ENCODE assay signal across 8 cellular contexts in the genomic region with DNA sequence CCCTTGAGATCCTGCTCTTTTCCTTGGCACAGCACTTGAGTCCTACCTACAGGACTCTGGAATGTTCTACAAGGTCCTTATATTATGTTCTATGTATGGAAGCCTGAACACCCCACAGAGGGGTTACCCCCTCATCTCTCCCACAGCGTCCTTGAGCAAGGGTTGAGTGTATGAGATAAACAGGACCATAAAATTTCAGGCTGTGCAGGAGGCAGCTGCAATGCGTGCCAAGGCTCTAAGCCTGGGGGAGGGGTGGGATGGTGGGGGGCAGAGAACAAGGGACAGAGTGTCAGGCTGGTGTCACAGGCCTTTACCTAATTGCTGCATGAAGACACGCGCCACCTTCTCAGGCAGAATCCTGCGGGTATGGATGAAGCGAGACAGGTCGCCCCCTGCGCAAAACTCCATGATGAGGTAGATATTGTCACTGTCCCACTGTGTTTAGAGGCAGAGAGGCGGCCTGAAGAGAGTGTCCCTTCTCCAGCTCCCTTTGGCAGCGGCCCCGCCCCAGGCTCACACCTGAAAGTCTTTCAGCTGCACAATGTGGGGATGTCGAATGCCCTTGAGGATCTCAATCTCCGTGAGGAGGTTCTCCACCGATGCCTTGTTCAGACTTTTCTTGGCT. TPM values are rescaled to one million over a fixed set of nuclear protein-coding genes. Genes with fewer than 3 reads are reported as not detected.
A peak's percentile ranks its signal among the peaks of the same experiment; 100 is the strongest.
DNase-seq lines count a peak whose midpoint lies in the region; ATAC-seq, FAIRE-seq and TF ChIP-seq lines count a peak whose summit lies in the region.

No MANE protein-coding gene starts in this region.

- H3K4me3 ChIP-seq in heart right ventricle (peak overlapping the region in 9 of 10 donors; percentile 77 to 98 (median 88)), K562 (peak overlapping the region; percentile 99), urinary bladder (ENCODE audit: low read depth, low read length) (peak overlapping the region; percentile 67)

- CTCF ChIA-PET in K562 (lab: Yijun Ruan, JAX; ENCODE audit: low intra/inter-chr PET ratio), result no interaction called here

- H3K27ac ChIP-seq in heart right ventricle, result peak overlapping the region in 7 of 10 donors; percentile 71 to 97 (median 89)
- no peak overlapping the region for H3K27ac ChIP-seq in K562 (ENCODE audit: extremely low read depth, low read depth, low read length)
- no peak overlapping the region for H3K27ac ChIP-seq in urinary bladder (ENCODE audit: low read depth)

- H3K9me3 Mint-ChIP-seq in memory B cell, result no peaks in the 10 kb centered on the region

- no peaks in the 10 kb centered on the region for H3K27me3 ChIP-seq in heart right ventricle
- H3K27me3 ChIP-seq in K562 (ENCODE audit: control insufficient read depth in 2 of 2, insufficient read depth in 2 of 2, low read length in 2 of 2), result no peaks in the 10 kb centered on the region

- peaks cover 8% of the 10 kb centered on the region for H3K9me1 ChIP-seq in K562 (ENCODE audit: control insufficient read depth, insufficient read depth, low read length)

- H4K20me1 ChIP-seq in K562 (replicated peaks; ENCODE audit: control insufficient read depth, insufficient read depth, low read length), result peaks cover 4% of the 10 kb centered on the region; the same call in 1 of the 2 replicates

- H3K4me3 Mint-ChIP-seq in memory B cell, result peak overlapping the region; percentile 91

- H3K36me3 Mint-ChIP-seq in memory B cell, result no peaks in the 10 kb centered on the region

- DNase-seq in heart right ventricle (no peak), left cardiac atrium (no peak), K562 (ENCODE audit: extremely low read depth in 1 of 4, low spot score in 3 of 4) (no peak), memory B cell (ENCODE audit: low spot score in 2 of 2) (no peak), SKM-1 (lab: John Stamatoyannopoulos, UW; ENCODE audit: unreplicated experiment) (no peak), NCI-H1417 treated with DMSO at 0.1 percent for 48 hours (lab: John Stamatoyannopoulos, UW) (no peak), DMS79 treated with DMSO at 0.1 percent for 48 hours (lab: John Stamatoyannopoulos, UW) (no peak)

- H3K27me3 Mint-ChIP-seq in memory B cell, result no peaks in the 10 kb centered on the region

- peaks cover 5 to 26% (median 22%) of the 10 kb centered on the region in 9 donors for H3K4me1 ChIP-seq in heart right ventricle
- H3K4me1 ChIP-seq in K562 (replicated peaks in 1 of 2; ENCODE audit: control insufficient read depth in 2 of 2, insufficient read depth in 2 of 2, low read length in 2 of 2), result peaks cover 19 to 62% of the 10 kb centered on the region in 2 experiments; a peak in 4 of 5 replicates
- H3K4me1 ChIP-seq in urinary bladder (ENCODE audit: insufficient read depth), result no peaks in the 10 kb centered on the region

- H3K9me3 ChIP-seq in heart right ventricle (no peaks in the 10 kb centered on the region), K562 (replicated peaks; ENCODE audit: control insufficient read depth, insufficient read depth, low read depth, low read length) (no peaks in the 10 kb centered on the region)

- no peak for TF ChIP-seq POLR2A in K562 (conservative IDR thresholded peaks at IDR 0.05)

- peaks cover 14% of the 10 kb centered on the region; the same call in 2 of the 3 replicates for H3K79me2 ChIP-seq in K562 (ENCODE audit: control insufficient read depth, insufficient read depth, low read length)

- TF ChIP-seq RAD21 in K562 (CRISPR knock-in tag; conservative IDR thresholded peaks at IDR 0.05 in 1 of 2, IDR thresholded peaks at IDR 0.05 in 1 of 2), result no peak

- H3K4me2 ChIP-seq in K562 (ENCODE audit: insufficient read depth, low read length), result peak overlapping the region; percentile 99

- POLR2A ChIA-PET in K562 (lab: Yijun Ruan, JAX), result interaction anchor here (0.6 to 1.5 kb wide), 3 partner anchors 16 to 378 kb away, joined by 3 to 5 read pairs (median 3); a partner anchor contains a TSS

- intact Hi-C loops in heart right ventricle (cut with DNase I) (loop anchor here in 9 of 10 donors (2.0 to 10.0 kb wide), 7 partner anchors 53 to 95 kb away; a partner anchor contains a TSS), left cardiac atrium (cut with DNase I) (loop anchor here in 1 of 2 donors (5.0 kb wide), 1 partner anchor 65 kb away; a partner anchor contains a TSS), K562 (cut with micrococcal nuclease) (loop anchor here (5.0 kb wide), 3 partner anchors 50 to 145 kb away; a partner anchor contains a TSS)

- H3K36me3 ChIP-seq in heart right ventricle (peaks cover 0 to 68% (median 14%) of the 10 kb centered on the region in 9 donors), K562 (ENCODE audit: control insufficient read depth, insufficient read depth, low read length) (peaks cover 55% of the 10 kb centered on the region; the same call in 2 of the 3 replicates), urinary bladder (ENCODE audit: insufficient read depth) (peaks cover 7% of the 10 kb centered on the region)

- WGBS in heart right ventricle, 2 donors, result 88 to 90% methylated on average over 14 of the region's 14 CpGs
- 64% methylated on average over 14 of the region's 14 CpGs for WGBS in K562 (ENCODE audit: insufficient coverage, low coverage, missing lambda C conversion rate)
- 81% methylated on average over 14 of the region's 14 CpGs for WGBS in urinary bladder

- no peak overlapping the region; the same call in 1 of the 2 replicates for H2AFZ ChIP-seq in K562 (ENCODE audit: low read depth, low read length)

- H3K27ac Mint-ChIP-seq in memory B cell, result no peak overlapping the region

- TF ChIP-seq CTCF in heart right ventricle (IDR thresholded peaks at IDR 0.05) (no peak), K562 (IDR thresholded peaks at IDR 0.05 in 2 of 3, conservative IDR thresholded peaks at IDR 0.05 in 1 of 3; ENCODE audit: insufficient read depth in 2 of 3, low read depth in 1 of 3, low read length in 3 of 3) (no peak)

- ATAC-seq in heart right ventricle (no peak), left cardiac atrium (no peak), K562 (no peak), memory B cell (ENCODE audit: low read depth) (no peak)

- peaks cover 44% of the 10 kb centered on the region for H3K4me1 Mint-ChIP-seq in memory B cell

- in situ Hi-C loops in K562 (cut with MboI), result no loop called here

- no peak for TF ChIP-seq EP300 in K562 (IDR thresholded peaks at IDR 0.05; ENCODE audit: low read length)

- no peak for FAIRE-seq in K562 (lab: Jason Lieb, UNC)

- BruUV-seq in K562 (replicated peaks; lab: Mats Ljungman, UMichigan), result no TSS peak

- H3K9ac ChIP-seq in K562 (ENCODE audit: insufficient read depth in 1 of 2, low read depth in 2 of 2, low read length in 2 of 2), result peak overlapping the region; percentile 82 to 96

RNA-seq across cellular contexts. Expression of a gene that starts 1.1 kb away (rescaled TPM):
- total RNA-seq in heart right ventricle, result 10 to 100 TPM; 21.3 to 44.0 (median 24.7) TPM
- polyA plus RNA-seq in heart right ventricle, result 10 to 100 TPM; 22.5 to 56.3 TPM
- 10 to 100 TPM; 35.3 to 41.4 TPM for total RNA-seq in left cardiac atrium
- total RNA-seq in K562 (2011; cell fraction: chromatin; rRNA removed; ENCODE audit: low replicate concordance), result 107 and 242 TPM in 2 replicates
- 124 and 125 TPM in 2 replicates for total RNA-seq in K562 (2011; cell fraction: nucleolus; rRNA removed)
- total RNA-seq in K562 (2011; cell fraction: nucleoplasm; rRNA removed), result 82.4 and 89.4 TPM in 2 replicates
- 34.9 and 35.9 TPM in 2 replicates for total RNA-seq in K562 (2014; rRNA removed)
- total RNA-seq in K562 (2014; rRNA removed; fragmentation: Illumina TruSeq; extraction: Trizol), result 18.2 and 19.3 TPM in 2 replicates
- total RNA-seq in K562 (2015; rRNA removed; fragmentation: Illumina TruSeq; extraction: Trizol), result 24.9 and 25.5 TPM in 2 replicates
- 36.9 and 38.3 TPM in 2 replicates for total RNA-seq in K562 (2021)
- 61.5 and 68.0 TPM in 2 replicates for polyA plus RNA-seq in K562 (2011; rRNA removed)
- 45.9 and 75.1 TPM in 2 replicates for polyA plus RNA-seq in K562 (2011; cell fraction: cytosol; rRNA removed)
- polyA plus RNA-seq in K562 (2011; cell fraction: nucleus; rRNA removed), result 426 and 551 TPM in 2 replicates
- polyA plus RNA-seq in K562 (2012), result 42.4 and 44.3 TPM in 2 replicates
- polyA plus RNA-seq in K562 (2014; fragmentation: Illumina TruSeq; extraction: Trizol), result 43.2 and 49.7 TPM in 2 replicates
- under 1 TPM; 0.68 to 0.88 TPM for polyA plus RNA-seq in K562 (2014; fragmentation: Nextera tagmentation; extraction: Ambion mirVana)
- polyA plus RNA-seq in K562 (2014; rRNA removed), result 60.9 and 62.5 TPM in 2 replicates
- polyA minus RNA-seq in K562 (2011; rRNA and poly(A)+ RNA removed), result 23.1 and 27.7 TPM in 2 replicates
- 13.6 and 16.5 TPM in 2 replicates for polyA minus RNA-seq in K562 (2011; cell fraction: cytosol; rRNA and poly(A)+ RNA removed)
- polyA minus RNA-seq in K562 (2011; cell fraction: nucleus; rRNA and poly(A)+ RNA removed), result 38.5 and 48.7 TPM in 2 replicates
- total RNA-seq in urinary bladder, result 16.1 TPM
- 25.1 TPM for polyA plus RNA-seq in urinary bladder

RNA-seq across cellular contexts. Expression of a gene that starts 15.4 kb away (rescaled TPM):
- total RNA-seq in heart right ventricle (1 to 10 TPM in 7 of 10 donors, under 1 TPM in 2, not detected in 1; 0.64 to 6.1 (median 1.3) TPM), left cardiac atrium (10 to 100 TPM; 11.0 to 24.5 TPM), K562 (2014; rRNA removed) (not detected in 2 replicates), K562 (2014; rRNA removed; fragmentation: Illumina TruSeq; extraction: Trizol) (not detected in 2 replicates), K562 (2015; rRNA removed; fragmentation: Illumina TruSeq; extraction: Trizol) (not detected in 2 replicates), K562 (2021) (not detected in 2 replicates), urinary bladder (not detected)
- polyA plus RNA-seq in heart right ventricle (10 to 100 TPM in 1 of 2 donors, under 1 TPM in 1; 0.04 to 14.6 TPM), K562 (2011; rRNA removed) (not detected in 2 replicates), K562 (2014; fragmentation: Illumina TruSeq; extraction: Trizol) (not detected in 2 replicates), K562 (2014; fragmentation: Nextera tagmentation; extraction: Ambion mirVana) (not detected), K562 (2014; rRNA removed) (not detected in 2 replicates), urinary bladder (0.22 TPM)
- total RNA-seq in K562 (2011; cell fraction: chromatin; rRNA removed; ENCODE audit: low replicate concordance), result not detected in 2 replicates
- not detected in 2 replicates for total RNA-seq in K562 (2011; cell fraction: nucleolus; rRNA removed)
- not detected in 2 replicates for total RNA-seq in K562 (2011; cell fraction: nucleoplasm; rRNA removed)
- polyA plus RNA-seq in K562 (2011; cell fraction: cytosol; rRNA removed), result 0.04 TPM in 1 of 2 replicates, not detected in the other
- polyA plus RNA-seq in K562 (2011; cell fraction: nucleus; rRNA removed), result 0.04 TPM in 1 of 2 replicates, not detected in the other
- polyA plus RNA-seq in K562 (2012), result not detected in 2 replicates
- not detected in 2 replicates for polyA minus RNA-seq in K562 (2011; rRNA and poly(A)+ RNA removed)
- not detected in 2 replicates for polyA minus RNA-seq in K562 (2011; cell fraction: cytosol; rRNA and poly(A)+ RNA removed)
- polyA minus RNA-seq in K562 (2011; cell fraction: nucleus; rRNA and poly(A)+ RNA removed), result not detected in 2 replicates

RNA-seq across cellular contexts. Expression of a gene that starts 29.2 kb away (rescaled TPM):
- 10 to 100 TPM in 4 of 10 donors, 1 to 10 TPM in 6; 6.3 to 47.4 (median 9.0) TPM for total RNA-seq in heart right ventricle
- polyA plus RNA-seq in heart right ventricle, result 10 to 100 TPM in 1 of 2 donors, under 1 TPM in 1; 0.03 to 18.4 TPM
- 100 to 1,000 TPM in 1 of 2 donors, 10 to 100 TPM in 1; 72.9 to 110 TPM for total RNA-seq in left cardiac atrium
- total RNA-seq in K562 (2011; cell fraction: chromatin; rRNA removed; ENCODE audit: low replicate concordance), result not detected in 2 replicates
- total RNA-seq in K562 (2011; cell fraction: nucleolus; rRNA removed), result 0.17 TPM in 1 of 2 replicates, not detected in the other
- total RNA-seq in K562 (2011; cell fraction: nucleoplasm; rRNA removed), result not detected in 2 replicates
- total RNA-seq in K562 (2014; rRNA removed), result not detected in 2 replicates
- not detected in 2 replicates for total RNA-seq in K562 (2014; rRNA removed; fragmentation: Illumina TruSeq; extraction: Trizol)
- total RNA-seq in K562 (2015; rRNA removed; fragmentation: Illumina TruSeq; extraction: Trizol), result not detected in 2 replicates
- total RNA-seq in K562 (2021), result not detected in 2 replicates
- not detected in 2 replicates for polyA plus RNA-seq in K562 (2011; rRNA removed)
- polyA plus RNA-seq in K562 (2011; cell fraction: cytosol; rRNA removed), result not detected in 2 replicates
- polyA plus RNA-seq in K562 (2011; cell fraction: nucleus; rRNA removed), result not detected in 2 replicates
- not detected in 2 replicates for polyA plus RNA-seq in K562 (2012)
- polyA plus RNA-seq in K562 (2014; fragmentation: Illumina TruSeq; extraction: Trizol), result not detected in 2 replicates
- not detected for polyA plus RNA-seq in K562 (2014; fragmentation: Nextera tagmentation; extraction: Ambion mirVana)
- not detected in 2 replicates for polyA plus RNA-seq in K562 (2014; rRNA removed)
- polyA minus RNA-seq in K562 (2011; rRNA and poly(A)+ RNA removed), result not detected in 2 replicates
- not detected in 2 replicates for polyA minus RNA-seq in K562 (2011; cell fraction: cytosol; rRNA and poly(A)+ RNA removed)
- not detected in 2 replicates for polyA minus RNA-seq in K562 (2011; cell fraction: nucleus; rRNA and poly(A)+ RNA removed)
- total RNA-seq in urinary bladder, result 0.85 TPM
- polyA plus RNA-seq in urinary bladder, result 0.33 TPM

RNA-seq across cellular contexts. Expression of a gene that starts 31.3 kb away (rescaled TPM):
- total RNA-seq in heart right ventricle, result 10 to 100 TPM; 28.0 to 64.3 (median 39.1) TPM
- polyA plus RNA-seq in heart right ventricle, result 10 to 100 TPM; 30.9 to 76.7 TPM
- total RNA-seq in left cardiac atrium, result 10 to 100 TPM; 63.4 to 65.2 TPM
- total RNA-seq in K562 (2011; cell fraction: chromatin; rRNA removed; ENCODE audit: low replicate concordance), result 69.8 and 124 TPM in 2 replicates
- total RNA-seq in K562 (2011; cell fraction: nucleolus; rRNA removed), result 114 and 116 TPM in 2 replicates
- total RNA-seq in K562 (2011; cell fraction: nucleoplasm; rRNA removed), result 109 and 111 TPM in 2 replicates
- total RNA-seq in K562 (2014; rRNA removed), result 15.2 and 23.5 TPM in 2 replicates
- 16.0 and 17.0 TPM in 2 replicates for total RNA-seq in K562 (2014; rRNA removed; fragmentation: Illumina TruSeq; extraction: Trizol)
- total RNA-seq in K562 (2015; rRNA removed; fragmentation: Illumina TruSeq; extraction: Trizol), result 20.0 and 20.1 TPM in 2 replicates
- total RNA-seq in K562 (2021), result 40.9 and 44.6 TPM in 2 replicates
- polyA plus RNA-seq in K562 (2011; rRNA removed), result 40.2 and 90.8 TPM in 2 replicates
- polyA plus RNA-seq in K562 (2011; cell fraction: cytosol; rRNA removed), result 101 and 104 TPM in 2 replicates
- 78.5 and 87.1 TPM in 2 replicates for polyA plus RNA-seq in K562 (2011; cell fraction: nucleus; rRNA removed)
- 44.8 and 53.4 TPM in 2 replicates for polyA plus RNA-seq in K562 (2012)
- polyA plus RNA-seq in K562 (2014; fragmentation: Illumina TruSeq; extraction: Trizol), result 53.7 and 61.1 TPM in 2 replicates
- 10 to 100 TPM in 1 of 2 experiments, 1 to 10 TPM in 1; 5.9 to 11.2 TPM for polyA plus RNA-seq in K562 (2014; fragmentation: Nextera tagmentation; extraction: Ambion mirVana)
- polyA plus RNA-seq in K562 (2014; rRNA removed), result 28.1 and 40.0 TPM in 2 replicates
- 44.2 and 47.1 TPM in 2 replicates for polyA minus RNA-seq in K562 (2011; rRNA and poly(A)+ RNA removed)
- 29.1 and 32.0 TPM in 2 replicates for polyA minus RNA-seq in K562 (2011; cell fraction: cytosol; rRNA and poly(A)+ RNA removed)
- 20.1 and 28.2 TPM in 2 replicates for polyA minus RNA-seq in K562 (2011; cell fraction: nucleus; rRNA and poly(A)+ RNA removed)
- total RNA-seq in urinary bladder, result 22.4 TPM
- polyA plus RNA-seq in urinary bladder, result 46.3 TPM

RNA-seq across cellular contexts. Expression of a gene that starts 48.0 kb away (rescaled TPM):
- 10 to 100 TPM; 39.3 to 86.4 (median 57.4) TPM for total RNA-seq in heart right ventricle
- polyA plus RNA-seq in heart right ventricle, result 10 to 100 TPM; 24.4 to 34.3 TPM
- total RNA-seq in left cardiac atrium, result 10 to 100 TPM; 37.6 to 42.1 TPM
- 120 and 254 TPM in 2 replicates for total RNA-seq in K562 (2011; cell fraction: chromatin; rRNA removed; ENCODE audit: low replicate concordance)
- total RNA-seq in K562 (2011; cell fraction: nucleolus; rRNA removed), result 166 and 183 TPM in 2 replicates
- 164 and 172 TPM in 2 replicates for total RNA-seq in K562 (2011; cell fraction: nucleoplasm; rRNA removed)
- total RNA-seq in K562 (2014; rRNA removed), result 40.5 and 58.3 TPM in 2 replicates
- 28.1 and 34.5 TPM in 2 replicates for total RNA-seq in K562 (2014; rRNA removed; fragmentation: Illumina TruSeq; extraction: Trizol)
- total RNA-seq in K562 (2015; rRNA removed; fragmentation: Illumina TruSeq; extraction: Trizol), result 28.8 and 30.7 TPM in 2 replicates
- 40.3 and 42.1 TPM in 2 replicates for total RNA-seq in K562 (2021)
- 56.8 and 73.8 TPM in 2 replicates for polyA plus RNA-seq in K562 (2011; rRNA removed)
- polyA plus RNA-seq in K562 (2011; cell fraction: cytosol; rRNA removed), result 76.8 and 97.4 TPM in 2 replicates
- 152 and 243 TPM in 2 replicates for polyA plus RNA-seq in K562 (2011; cell fraction: nucleus; rRNA removed)
- polyA plus RNA-seq in K562 (2012), result 60.4 and 65.3 TPM in 2 replicates
- polyA plus RNA-seq in K562 (2014; fragmentation: Illumina TruSeq; extraction: Trizol), result 78.7 and 105 TPM in 2 replicates
- 10 to 100 TPM; 41.8 to 46.7 TPM for polyA plus RNA-seq in K562 (2014; fragmentation: Nextera tagmentation; extraction: Ambion mirVana)
- polyA plus RNA-seq in K562 (2014; rRNA removed), result 36.3 and 41.2 TPM in 2 replicates
- polyA minus RNA-seq in K562 (2011; rRNA and poly(A)+ RNA removed), result 79.0 and 93.6 TPM in 2 replicates
- polyA minus RNA-seq in K562 (2011; cell fraction: cytosol; rRNA and poly(A)+ RNA removed), result 38.3 and 38.9 TPM in 2 replicates
- 95.3 and 121 TPM in 2 replicates for polyA minus RNA-seq in K562 (2011; cell fraction: nucleus; rRNA and poly(A)+ RNA removed)
- 33.6 TPM for total RNA-seq in urinary bladder
- 37.4 TPM for polyA plus RNA-seq in urinary bladder

Comparison
In these comparisons a context has a peak if more than half of its experiments do, and no peak if none do; other contexts are left out.
1. H3K27ac ChIP-seq: peak in heart right ventricle (7 of 10); none in K562 (single experiment) and urinary bladder (single experiment).
2. Peak in every context shown above with its lines, with median percentiles within 50 percentile points of each other: H3K4me3 ChIP-seq.